In the genomic region with DNA sequence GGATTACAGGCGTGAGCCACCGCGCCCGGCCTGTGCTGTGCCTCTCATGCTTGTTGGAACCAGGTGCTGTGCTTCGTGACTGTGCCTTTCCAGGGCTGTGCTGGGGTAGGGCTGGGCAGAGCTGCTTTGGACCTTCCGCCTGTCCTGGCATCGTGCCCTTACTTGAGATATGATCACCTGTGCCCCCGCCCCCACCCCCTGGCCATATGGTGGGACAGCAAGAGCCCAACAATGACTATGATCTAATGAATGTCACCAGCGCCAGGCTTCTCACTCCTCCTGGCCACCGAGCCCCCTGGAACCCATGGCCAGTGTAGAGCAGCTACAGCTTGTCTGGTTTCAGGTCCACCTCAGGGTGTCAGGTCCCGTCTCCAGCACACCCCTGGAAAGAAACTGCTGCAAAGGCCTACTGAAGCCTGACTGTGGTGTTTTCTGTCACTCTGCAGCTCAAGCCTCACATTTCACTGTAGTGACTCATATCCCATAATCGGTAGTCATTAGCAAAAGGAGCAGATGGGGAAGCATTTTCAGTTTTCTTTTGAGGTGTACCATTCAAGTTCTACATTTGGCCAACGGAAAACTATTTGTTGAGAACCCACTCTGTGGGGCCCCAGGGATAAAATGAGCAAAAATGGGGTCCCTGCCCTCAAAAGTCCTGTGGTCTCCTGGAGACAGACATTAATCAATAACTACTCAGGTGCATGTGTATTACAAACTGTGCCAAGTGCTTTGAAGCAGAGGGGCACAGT, we compare ENCODE assay signal across 8 cellular contexts. TPM values are rescaled to one million over a fixed set of nuclear protein-coding genes. Genes with fewer than 3 reads are reported as not detected.
DNase-seq lines count a peak whose midpoint lies in the region; ATAC-seq and TF ChIP-seq lines count a peak whose summit lies in the region.

No MANE protein-coding gene starts in this region.

- H3K4me3 ChIP-seq in GM06990 (replicated peaks; ENCODE audit: low read depth, low read length) (no peak overlapping the region), gastroesophageal sphincter (no peak overlapping the region), vagina (no peak overlapping the region)

- ATAC-seq in GM19468 (IDR thresholded peaks at IDR 0.05; ENCODE audit: extremely low read depth, unreplicated experiment) (peak; percentile 92), HG03469 (IDR thresholded peaks at IDR 0.05; ENCODE audit: unreplicated experiment) (peak; percentile 86), gastroesophageal sphincter (no peak)
- ATAC-seq in stimulated activated memory B cell treated with anti-CD40 and anti-IgM and Interleukin-4, amounts not matched to agents 10 μg/mL and 1 μg/mL and 100 μg/mL, for 72 hours = peak; percentile 94

- H3K27me3 Mint-ChIP-seq in stimulated activated memory B cell treated with anti-CD40 and anti-IgM and Interleukin-4, amounts not matched to agents 10 μg/mL and 1 μg/mL and 100 μg/mL, for 72 hours = no peaks in the 10 kb centered on the region
- no peaks in the 10 kb centered on the region for H3K27me3 Mint-ChIP-seq in mesothelial cell of epicardium (ENCODE audit: low read depth)

- no peak for TF ChIP-seq EP300 in gastroesophageal sphincter (IDR thresholded peaks at IDR 0.05)

- peak overlapping the region; percentile 87 for H3K27ac Mint-ChIP-seq in stimulated activated memory B cell treated with anti-CD40 and anti-IgM and Interleukin-4, amounts not matched to agents 10 μg/mL and 1 μg/mL and 100 μg/mL, for 72 hours
- H3K27ac Mint-ChIP-seq in mesothelial cell of epicardium = no peak overlapping the region

- H3K9me3 Mint-ChIP-seq in stimulated activated memory B cell treated with anti-CD40 and anti-IgM and Interleukin-4, amounts not matched to agents 10 μg/mL and 1 μg/mL and 100 μg/mL, for 72 hours = no peaks in the 10 kb centered on the region
- H3K9me3 Mint-ChIP-seq in mesothelial cell of epicardium = no peaks in the 10 kb centered on the region

- H3K4me1 ChIP-seq in gastroesophageal sphincter = peaks cover 0 to 23% (median 4%) of the 10 kb centered on the region in 3 donors
- H3K4me1 ChIP-seq in vagina = peaks cover 15% of the 10 kb centered on the region

- peak overlapping the region in 3 of 4 donors; percentile 38 to 66 (median 41) for H3K27ac ChIP-seq in gastroesophageal sphincter
- H3K27ac ChIP-seq in vagina = no peak overlapping the region

- H3K9me3 ChIP-seq in gastroesophageal sphincter (no peaks in the 10 kb centered on the region), vagina (no peaks in the 10 kb centered on the region)

- peaks cover 8% of the 10 kb centered on the region for H3K4me1 Mint-ChIP-seq in stimulated activated memory B cell treated with anti-CD40 and anti-IgM and Interleukin-4, amounts not matched to agents 10 μg/mL and 1 μg/mL and 100 μg/mL, for 72 hours
- peaks cover 6% of the 10 kb centered on the region for H3K4me1 Mint-ChIP-seq in mesothelial cell of epicardium

- intact Hi-C loops in vagina (cut with DNase I) = no loop called here

- H3K27me3 ChIP-seq in GM06990 (replicated peaks; ENCODE audit: control insufficient read depth, insufficient read depth, low read length) (no peaks in the 10 kb centered on the region), gastroesophageal sphincter (no peaks in the 10 kb centered on the region), vagina (no peaks in the 10 kb centered on the region)

- H3K36me3 ChIP-seq in GM06990 (ENCODE audit: control insufficient read depth, insufficient read depth, low read length) (peaks cover 38% of the 10 kb centered on the region), gastroesophageal sphincter (peaks cover 0 to 89% of the 10 kb centered on the region in 2 donors), vagina (peaks cover 0 to 31% of the 10 kb centered on the region in 2 donors)

- TF ChIP-seq POLR2A in gastroesophageal sphincter (IDR thresholded peaks at IDR 0.05) (no peak), vagina (IDR thresholded peaks at IDR 0.05) (no peak)

- peaks cover 38% of the 10 kb centered on the region for H3K36me3 Mint-ChIP-seq in stimulated activated memory B cell treated with anti-CD40 and anti-IgM and Interleukin-4, amounts not matched to agents 10 μg/mL and 1 μg/mL and 100 μg/mL, for 72 hours
- H3K36me3 Mint-ChIP-seq in mesothelial cell of epicardium = peaks cover 5% of the 10 kb centered on the region

- WGBS in gastroesophageal sphincter (ENCODE audit: low coverage in 1 of 2), 2 donors = 60 to 80% methylated on average over 1 to 3 of the region's 13 CpGs

- DNase-seq in GM06990 (ENCODE audit: extremely low read depth, insufficient read length) = peak; percentile 83
- peak; percentile 7 to 56 for DNase-seq in activated CD4-positive, alpha-beta T cell treated with anti-CD3 and anti-CD28 coated beads, Interleukin-2, amount 50 U/mL, for 24 hours (ENCODE audit: low read depth in 1 of 2, low spot score in 1 of 2)
- DNase-seq in vagina (ENCODE audit: extremely low spot score in 2 of 2) = no peak
- DNase-seq in mesothelial cell of epicardium (ENCODE audit: low spot score in 2 of 2, unreplicated experiment in 2 of 2) = no peak

- H3K4me3 Mint-ChIP-seq in stimulated activated memory B cell treated with anti-CD40 and anti-IgM and Interleukin-4, amounts not matched to agents 10 μg/mL and 1 μg/mL and 100 μg/mL, for 72 hours = no peak overlapping the region
- H3K4me3 Mint-ChIP-seq in mesothelial cell of epicardium = no peak overlapping the region

- TF ChIP-seq CTCF in GM06990 (IDR thresholded peaks at IDR 0.05; ENCODE audit: insufficient read depth, low read length, poor library complexity, severe bottlenecking) (no peak), gastroesophageal sphincter (IDR thresholded peaks at IDR 0.05) (no peak), vagina (IDR thresholded peaks at IDR 0.05) (no peak), mesothelial cell of epicardium (IDR thresholded peaks at IDR 0.05; ENCODE audit: unreplicated experiment) (no peak)

RNA-seq across cellular contexts. Expression of a gene that starts 22.1 kb away (rescaled TPM):
- 10 to 100 TPM in 3 of 4 donors, 1 to 10 TPM in 1; 6.9 to 21.8 (median 12.4) TPM for total RNA-seq in gastroesophageal sphincter
- total RNA-seq in vagina = 20.6 TPM
- 26.0 to 29.4 TPM (median 27.7 TPM) in 3 replicates for total RNA-seq in mesothelial cell of epicardium

RNA-seq across cellular contexts. Expression of a gene that starts 37.5 kb away (rescaled TPM):
- total RNA-seq in gastroesophageal sphincter = 10 to 100 TPM; 17.6 to 35.6 (median 24.8) TPM
- total RNA-seq in vagina = 14.0 TPM
- 46.5 to 53.0 TPM (median 47.4 TPM) in 3 replicates for total RNA-seq in mesothelial cell of epicardium

RNA-seq across cellular contexts. Expression of a gene that starts 46.9 kb away (rescaled TPM):
- total RNA-seq in gastroesophageal sphincter (10 to 100 TPM; 32.3 to 37.4 (median 35.0) TPM), vagina (39.3 TPM), mesothelial cell of epicardium (61.9 to 66.7 TPM (median 62.6 TPM) in 3 replicates)

RNA-seq across cellular contexts. Expression of a gene that starts 47.2 kb away (rescaled TPM):
- 100 to 1,000 TPM in 1 of 4 donors, 10 to 100 TPM in 3; 73.3 to 115 (median 92.8) TPM for total RNA-seq in gastroesophageal sphincter
- 91.3 TPM for total RNA-seq in vagina
- 345 to 384 TPM (median 351 TPM) in 3 replicates for total RNA-seq in mesothelial cell of epicardium

Comparison
In these comparisons a context has a peak if more than half of its experiments do, and no peak if none do; other contexts are left out.
1. DNase-seq: peak in GM06990 (single experiment) and activated CD4-positive, alpha-beta T cell treated with anti-CD3 and anti-CD28 coated beads, Interleukin-2, amount 50 U/mL, for 24 hours (2 of 2); none in vagina (0 of 2) and mesothelial cell of epicardium (0 of 2).